ENCODE assay signal across 8 cellular contexts in genomic region chr1:78490861-78491310, GRCh38. TPM values are rescaled to one million over a fixed set of nuclear protein-coding genes. Genes with fewer than 3 reads are reported as not detected.
DNase-seq lines count a peak whose midpoint lies in the region; ATAC-seq and TF ChIP-seq lines count a peak whose summit lies in the region.

Gene PTGFR, plus strand, starts transcription at chr1:78490974. Its CDS starts 1,770 bp downstream, at chr1:78492744.

- peak within 1 kb of the TSS; percentile 35 for H2AFZ ChIP-seq in fibroblast of lung (ENCODE audit: low read length)

- H3K27ac Mint-ChIP-seq in activated naive CD8-positive, alpha-beta T cell treated with anti-CD3 and anti-CD28 coated beads for 36 hours: no peak within 1 kb of the TSS

- H3K79me2 ChIP-seq in fibroblast of lung (ENCODE audit: control insufficient read depth, insufficient read depth, low read length): no peaks in the 10 kb centered on the region

- no peaks in the 10 kb centered on the region for H3K9me3 ChIP-seq in fibroblast of lung (ENCODE audit: control insufficient read depth, insufficient read depth, low read depth, low read length)

- no peaks in the 10 kb centered on the region for H3K4me1 ChIP-seq in fibroblast of lung (ENCODE audit: control insufficient read depth, extremely low read depth, insufficient read depth, low read length)

- peak within 1 kb of the TSS; percentile 26 for H3K9ac ChIP-seq in fibroblast of lung (ENCODE audit: insufficient read depth, low read length)

- H3K4me1 Mint-ChIP-seq in activated naive CD8-positive, alpha-beta T cell treated with anti-CD3 and anti-CD28 coated beads for 36 hours: peaks cover 4% of the 10 kb centered on the region

- peaks cover 44% of the 10 kb centered on the region for H3K27me3 Mint-ChIP-seq in activated naive CD8-positive, alpha-beta T cell treated with anti-CD3 and anti-CD28 coated beads for 36 hours

- peak within 1 kb of the TSS; percentile 74 to 84 (median 78) for H3K4me3 ChIP-seq in fibroblast of lung (replicated peaks in 1 of 4; ENCODE audit: control extremely low read depth in 1 of 4, insufficient read depth in 1 of 4, low read depth in 3 of 4, low read length in 4 of 4)

- H3K4me3 Mint-ChIP-seq in activated naive CD8-positive, alpha-beta T cell treated with anti-CD3 and anti-CD28 coated beads for 36 hours: no peak within 1 kb of the TSS

- DNase-seq in COLO668 (lab: John Stamatoyannopoulos, UW; ENCODE audit: unreplicated experiment) (peak; percentile 92), NCI-H510A (lab: John Stamatoyannopoulos, UW) (peak; percentile 75), fibroblast of lung (ENCODE audit: low read depth in 2 of 2) (peak; percentile 27 to 52), omental fat pad (ENCODE audit: low spot score) (no peak), hippocampal formation (lab: John Stamatoyannopoulos, UW) (no peak)
- no peak for DNase-seq in activated naive CD8-positive, alpha-beta T cell treated with anti-CD3 and anti-CD28 coated beads for 36 hours
- no peak for DNase-seq in stimulated activated CD4-positive, alpha-beta T cell treated with anti-CD3 and anti-CD28 coated beads, Interleukin-12 subunit alpha, Interleukin-12 subunit beta, amount 100 ng/mL, for 4 hours

- no peaks in the 10 kb centered on the region for H4K20me1 ChIP-seq in fibroblast of lung (ENCODE audit: control insufficient read depth, extremely low read depth, insufficient read depth, low read length)

- no peaks in the 10 kb centered on the region for H3K36me3 Mint-ChIP-seq in activated naive CD8-positive, alpha-beta T cell treated with anti-CD3 and anti-CD28 coated beads for 36 hours

- H3K27ac ChIP-seq in fibroblast of lung (ENCODE audit: insufficient read depth, low read length): peak within 1 kb of the TSS; percentile 59

- peak; percentile 84 for ATAC-seq in omental fat pad (ENCODE audit: low FRiP score)
- ATAC-seq in GM21786 (IDR thresholded peaks at IDR 0.05; ENCODE audit: unreplicated experiment): no peak

- H3K9me3 Mint-ChIP-seq in activated naive CD8-positive, alpha-beta T cell treated with anti-CD3 and anti-CD28 coated beads for 36 hours: peaks cover 9% of the 10 kb centered on the region

- H3K36me3 ChIP-seq in fibroblast of lung (ENCODE audit: control insufficient read depth, insufficient read depth, low read length): no peaks in the 10 kb centered on the region

- TF ChIP-seq CTCF in fibroblast of lung (conservative IDR thresholded peaks at IDR 0.05 in 1 of 2, IDR thresholded peaks at IDR 0.05 in 1 of 2; ENCODE audit: low read depth in 1 of 2, low read length in 2 of 2) (no peak), omental fat pad (IDR thresholded peaks at IDR 0.05) (no peak)

- H3K4me2 ChIP-seq in fibroblast of lung (ENCODE audit: extremely low read depth, insufficient read depth, low read length): peak within 1 kb of the TSS; percentile 90

- H3K27me3 ChIP-seq in fibroblast of lung (ENCODE audit: control insufficient read depth, insufficient read depth, low read length): no peaks in the 10 kb centered on the region

RNA-seq across cellular contexts. Expression of gene PTGFR, which starts in this region (rescaled TPM):
- total RNA-seq in fibroblast of lung (25.7 and 32.7 TPM in 2 replicates), omental fat pad (10 to 100 TPM in 1 of 4 donors, 1 to 10 TPM in 2, under 1 TPM in 1; 0.48 to 13.6 (median 2.6) TPM)
- polyA plus RNA-seq in fibroblast of lung: 4.1 TPM in 2 replicates
- polyA plus RNA-seq in fibroblast of lung (2012): 2.4 and 2.6 TPM in 2 replicates
- 0.43 and 1.4 TPM in 2 replicates for polyA minus RNA-seq in fibroblast of lung (ENCODE audit: low replicate concordance)
- not detected for total RNA-seq in activated naive CD8-positive, alpha-beta T cell treated with anti-CD3 and anti-CD28 coated beads for 36 hours

Comparison
In these comparisons a context has a peak if more than half of its experiments do, and no peak if none do; other contexts are left out.
1. DNase-seq: peak in COLO668 (single experiment), NCI-H510A (single experiment) and fibroblast of lung (2 of 2); none in omental fat pad (single experiment), activated naive CD8-positive, alpha-beta T cell treated with anti-CD3 and anti-CD28 coated beads for 36 hours (single experiment), stimulated activated CD4-positive, alpha-beta T cell treated with anti-CD3 and anti-CD28 coated beads, Interleukin-12 subunit alpha, Interleukin-12 subunit beta, amount 100 ng/mL, for 4 hours (single experiment) and hippocampal formation (0 of 2).